Comparison of ENCODE assay signal across 8 cellular contexts in the genomic region with DNA sequence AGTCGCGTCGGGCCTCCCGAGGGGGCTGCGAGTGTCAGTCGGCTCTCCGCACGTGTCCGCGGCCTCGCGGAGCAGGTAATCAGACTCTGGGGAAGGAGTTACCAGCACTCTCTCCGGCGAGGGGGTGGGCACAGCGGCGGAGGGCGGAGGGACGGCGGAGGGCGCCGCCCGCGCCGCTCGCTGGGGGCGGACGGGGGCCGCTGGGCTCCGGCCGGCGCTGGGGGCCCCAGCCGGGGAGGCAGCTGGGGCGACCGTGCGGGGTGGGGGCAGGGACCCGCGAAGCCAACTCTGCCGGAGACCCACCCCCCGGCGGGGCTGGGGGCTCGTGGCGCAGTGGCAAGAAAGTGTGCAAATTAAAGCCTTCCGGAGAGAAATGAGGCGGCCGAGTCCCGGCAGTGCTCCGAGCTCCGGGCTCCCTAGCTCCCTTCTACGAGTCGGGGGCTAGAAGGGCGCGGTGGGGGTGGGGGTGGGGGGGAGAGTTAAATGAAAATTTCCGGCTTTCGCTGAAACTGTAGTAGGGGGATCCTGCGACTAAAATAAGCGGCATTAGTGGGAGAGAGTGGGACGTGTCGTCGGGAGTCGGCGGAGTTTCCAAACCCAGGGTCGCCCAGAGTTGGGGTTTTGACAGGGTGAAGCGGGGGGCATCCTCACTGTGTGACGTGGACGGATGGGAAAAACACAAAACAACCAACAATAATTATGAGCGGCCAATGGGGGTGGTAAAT. TPM values are rescaled to one million over a fixed set of nuclear protein-coding genes. Genes with fewer than 3 reads are reported as not detected.
DNase-seq lines count a peak whose midpoint lies in the region; ATAC-seq lines count a peak whose summit lies in the region.

A gene (minus strand): TSS at position 85 of the 725 bp plus-strand sequence. CDS start 3,250 bp downstream, outside the sequence.

- peak; percentile 46 for ATAC-seq in memory B cell (ENCODE audit: low read depth)

- peak within 1 kb of the TSS; percentile 86 for H3K4me3 ChIP-seq in H7 (ENCODE audit: insufficient read depth, low read depth, low read length)

- peaks cover 23% of the 10 kb centered on the region for H3K4me1 Mint-ChIP-seq in activated CD4-positive, alpha-beta T cell treated with anti-CD3 and anti-CD28 coated beads, Interleukin-2, amount 10 ng/mL, durations not matched to agents 7 days and 5 days
- peaks cover 29% of the 10 kb centered on the region for H3K4me1 Mint-ChIP-seq in memory B cell

- peak within 1 kb of the TSS; percentile 79 for H3K4me3 Mint-ChIP-seq in activated CD4-positive, alpha-beta T cell treated with anti-CD3 and anti-CD28 coated beads, Interleukin-2, amount 10 ng/mL, durations not matched to agents 7 days and 5 days
- peak within 1 kb of the TSS; percentile 95 for H3K4me3 Mint-ChIP-seq in memory B cell

- POLR2A ChIA-PET in activated CD4-positive, alpha-beta T cell treated with anti-CD3 and anti-CD28 coated beads, Interleukin-2, amount 10 ng/mL, durations not matched to agents 7 days and 5 days (lab: Charles Lee) = no interaction called here

- CTCF ChIA-PET in activated CD4-positive, alpha-beta T cell treated with anti-CD3 and anti-CD28 coated beads, Interleukin-2, amount 10 ng/mL, durations not matched to agents 7 days and 5 days (lab: Charles Lee) = interaction anchor here (1.0 to 1.2 kb wide), 2 partner anchors 93 to 207 kb away, joined by 3 read pairs; no protein-coding TSS in a partner anchor

- peaks cover 26% of the 10 kb centered on the region; the same call in 1 of the 2 replicates for H3K27me3 ChIP-seq in H7 (ENCODE audit: control insufficient read depth, insufficient read depth, low read length)

- peaks cover 39% of the 10 kb centered on the region for H3K27me3 Mint-ChIP-seq in activated CD4-positive, alpha-beta T cell treated with anti-CD3 and anti-CD28 coated beads, Interleukin-2, amount 10 ng/mL, durations not matched to agents 7 days and 5 days
- H3K27me3 Mint-ChIP-seq in memory B cell = no peaks in the 10 kb centered on the region

- DNase-seq in GDM1 (lab: John Stamatoyannopoulos, UW) (peak; percentile 75), H7 (peak; percentile 84), NCI-H146 (lab: John Stamatoyannopoulos, UW) (peak; percentile 68), ecto neural progenitor cell (ENCODE audit: low spot score) (peak; percentile 76), memory B cell (ENCODE audit: low spot score in 2 of 2) (peak; percentile 46 to 59), superior temporal gyrus (ENCODE audit: extremely low spot score) (no peak)
- peak; percentile 63 for DNase-seq in activated CD4-positive, alpha-beta T cell treated with anti-CD3 and anti-CD28 coated beads, Interleukin-2, amount 10 ng/mL, durations not matched to agents 7 days and 5 days
- DNase-seq in stimulated activated CD8-positive, alpha-beta memory T cell treated with anti-CD3 and anti-CD28 coated beads, Interleukin-15, amount 100 ng/mL, for 24 hours (ENCODE audit: low read depth) = peak; percentile 38

- H3K36me3 Mint-ChIP-seq in activated CD4-positive, alpha-beta T cell treated with anti-CD3 and anti-CD28 coated beads, Interleukin-2, amount 10 ng/mL, durations not matched to agents 7 days and 5 days (ENCODE audit: low read depth) = peaks cover 28% of the 10 kb centered on the region
- no peaks in the 10 kb centered on the region for H3K36me3 Mint-ChIP-seq in memory B cell

- no peaks in the 10 kb centered on the region for H3K36me3 ChIP-seq in H7 (replicated peaks; ENCODE audit: control insufficient read depth, insufficient read depth, low read length)

- no peaks in the 10 kb centered on the region for H3K9me3 Mint-ChIP-seq in activated CD4-positive, alpha-beta T cell treated with anti-CD3 and anti-CD28 coated beads, Interleukin-2, amount 10 ng/mL, durations not matched to agents 7 days and 5 days
- no peaks in the 10 kb centered on the region for H3K9me3 Mint-ChIP-seq in memory B cell

- H3K27ac Mint-ChIP-seq in activated CD4-positive, alpha-beta T cell treated with anti-CD3 and anti-CD28 coated beads, Interleukin-2, amount 10 ng/mL, durations not matched to agents 7 days and 5 days = peak within 1 kb of the TSS; percentile 87
- peak within 1 kb of the TSS; percentile 83 for H3K27ac Mint-ChIP-seq in memory B cell

RNA-seq across cellular contexts. Expression of the gene that starts here (rescaled TPM):
- total RNA-seq in H7 (2014; rRNA removed; shearing (Covaris generic)) = 32.1 and 48.6 TPM in 2 replicates
- total RNA-seq in activated CD4-positive, alpha-beta T cell treated with anti-CD3 and anti-CD28 coated beads, Interleukin-2, amount 10 ng/mL, durations not matched to agents 7 days and 5 days = 10 to 100 TPM; 84.1 to 95.4 TPM
